Comparison of ENCODE assay signal across 8 cellular contexts in genomic region chr10:62050941-62051433, GRCh38.
DNase-seq lines count a peak whose midpoint lies in the region; ATAC-seq and TF ChIP-seq lines count a peak whose summit lies in the region.

No MANE protein-coding gene starts in this region.

- peaks cover 23% of the 10 kb centered on the region for H3K36me3 Mint-ChIP-seq in neural progenitor cell

- H3K36me3 ChIP-seq in BLaER1 treated with 17β-estradiol and CSF1 and Interleukin-3, amounts not matched to agents 10 nM and 100 nM: peaks cover 51 to 85% (median 66%) of the 10 kb centered on the region in 11 experiments
- H3K36me3 ChIP-seq in HUES48 (ENCODE audit: control insufficient read depth, insufficient read depth, low read length) (no peaks in the 10 kb centered on the region), neural progenitor cell (no peaks in the 10 kb centered on the region)

- TF ChIP-seq CTCF in neural progenitor cell (IDR thresholded peaks at IDR 0.05): no peak

- peak overlapping the region; percentile 54 to 92 (median 73) for H3K27ac ChIP-seq in BLaER1 treated with 17β-estradiol and CSF1 and Interleukin-3, amounts not matched to agents 10 nM and 100 nM
- H3K27ac ChIP-seq in HUES48 (ENCODE audit: low read depth, low read length) (no peak overlapping the region), epithelial cell of prostate (peak overlapping the region; percentile 68), neural progenitor cell (no peak overlapping the region), substantia nigra (ENCODE audit: low read depth, low read length, poor library complexity, severe bottlenecking) (peak overlapping the region; percentile 97)

- peak overlapping the region; percentile 70 for H3K27ac Mint-ChIP-seq in neural progenitor cell

- H3K9me3 Mint-ChIP-seq in neural progenitor cell: peaks cover 2% of the 10 kb centered on the region

- H4K20me1 ChIP-seq in BLaER1 treated with 17β-estradiol and CSF1 and Interleukin-3, amounts not matched to agents 10 nM and 100 nM: peaks cover 0 to 82% (median 0%) of the 10 kb centered on the region in 11 experiments; a peak in 2 of 22 replicates
- no peaks in the 10 kb centered on the region for H4K20me1 ChIP-seq in neural progenitor cell (ENCODE audit: low read depth)

- H3K79me2 ChIP-seq in neural progenitor cell (ENCODE audit: low read depth): no peaks in the 10 kb centered on the region

- H3K4me2 ChIP-seq in BLaER1 treated with 17β-estradiol and CSF1 and Interleukin-3, amounts not matched to agents 10 nM and 100 nM: peak overlapping the region; percentile 14 to 91 (median 51); a peak in 20 of 22 replicates
- no peak overlapping the region for H3K4me2 ChIP-seq in neural progenitor cell

- H3K9ac ChIP-seq in BLaER1 treated with 17β-estradiol and CSF1 and Interleukin-3, amounts not matched to agents 10 nM and 100 nM: peak overlapping the region in 7 of 11 experiments; percentile 12 to 83 (median 36); a peak in 10 of 22 replicates
- H3K9ac ChIP-seq in HUES48 (ENCODE audit: low read depth, low read length) (no peak overlapping the region), neural progenitor cell (no peak overlapping the region)

- H3K4me3 Mint-ChIP-seq in neural progenitor cell: peak overlapping the region; percentile 81

- H3K4me1 ChIP-seq in BLaER1 treated with 17β-estradiol and CSF1 and Interleukin-3, amounts not matched to agents 10 nM and 100 nM: peaks cover 91 to 100% (median 97%) of the 10 kb centered on the region in 10 experiments
- H3K4me1 ChIP-seq in HUES48 (ENCODE audit: control insufficient read depth, insufficient read depth, low read length): peaks cover 44% of the 10 kb centered on the region
- peaks cover 11% of the 10 kb centered on the region for H3K4me1 ChIP-seq in neural progenitor cell

- peak; percentile 50 for ATAC-seq in GM21360 (IDR thresholded peaks at IDR 0.05; ENCODE audit: unreplicated experiment)

- H3K9me3 ChIP-seq in BLaER1 treated with 17β-estradiol and CSF1 and Interleukin-3, amounts not matched to agents 10 nM and 100 nM (replicated peaks in 1 of 11): peaks cover 0 to 30% (median 19%) of the 10 kb centered on the region in 11 experiments; a peak in 15 of 22 replicates
- H3K9me3 ChIP-seq in HUES48 (ENCODE audit: control insufficient read depth, insufficient read depth, low read length): no peaks in the 10 kb centered on the region
- no peaks in the 10 kb centered on the region for H3K9me3 ChIP-seq in neural progenitor cell (ENCODE audit: low read depth)

- H2AFZ ChIP-seq in neural progenitor cell (replicated peaks): no peak overlapping the region

- DNase-seq in activated CD8-positive, alpha-beta memory T cell treated with anti-CD3 and anti-CD28 coated beads for 4 hours (ENCODE audit: low read depth in 2 of 2): peak; percentile 40 to 54
- peak; percentile 67 for DNase-seq in epithelial cell of prostate (ENCODE audit: low read depth, low spot score)
- no peak for DNase-seq in neural progenitor cell (ENCODE audit: low spot score)
- peak in 9 of 49 donors; percentile 18 to 61 (median 34) for DNase-seq in substantia nigra (lab: John Stamatoyannopoulos, UW)
- no peak for DNase-seq in DMS114 treated with DMSO at 0.1 percent for 48 hours (lab: John Stamatoyannopoulos, UW; ENCODE audit: unreplicated experiment)

- no peaks in the 10 kb centered on the region for H3K27me3 ChIP-seq in BLaER1 treated with 17β-estradiol and CSF1 and Interleukin-3, amounts not matched to agents 10 nM and 100 nM
- peaks cover 21% of the 10 kb centered on the region; the same call in 1 of the 2 replicates for H3K27me3 ChIP-seq in HUES48 (ENCODE audit: control insufficient read depth, insufficient read depth, low read length)
- H3K27me3 ChIP-seq in neural progenitor cell: peaks cover 11% of the 10 kb centered on the region

- peaks cover 58% of the 10 kb centered on the region for H3K4me1 Mint-ChIP-seq in neural progenitor cell

- no peaks in the 10 kb centered on the region for H3F3A ChIP-seq in neural progenitor cell (ENCODE audit: low read depth)

- H3K4me3 ChIP-seq in BLaER1 treated with 17β-estradiol and CSF1 and Interleukin-3, amounts not matched to agents 10 nM and 100 nM: peak overlapping the region in 3 of 10 experiments; percentile 27 to 48 (median 30); a peak in 2 of 20 replicates
- H3K4me3 ChIP-seq in HUES48 (ENCODE audit: low read depth, low read length) (peak overlapping the region; percentile 11; the same call in 1 of the 2 replicates), neural progenitor cell (no peak overlapping the region)

- no peaks in the 10 kb centered on the region for H3K27me3 Mint-ChIP-seq in neural progenitor cell (ENCODE audit: insufficient read depth, low read depth)

Comparison
In these comparisons a context has a peak if more than half of its experiments do, and no peak if none do; other contexts are left out.
1. H3K27ac ChIP-seq: peak in BLaER1 treated with 17β-estradiol and CSF1 and Interleukin-3, amounts not matched to agents 10 nM and 100 nM (11 of 11), epithelial cell of prostate (single experiment) and substantia nigra (single experiment); none in HUES48 (single experiment) and neural progenitor cell (single experiment).
2. H3K9ac ChIP-seq: peak in BLaER1 treated with 17β-estradiol and CSF1 and Interleukin-3, amounts not matched to agents 10 nM and 100 nM (7 of 11); none in HUES48 (single experiment) and neural progenitor cell (single experiment).
3. DNase-seq: peak in activated CD8-positive, alpha-beta memory T cell treated with anti-CD3 and anti-CD28 coated beads for 4 hours (2 of 2) and epithelial cell of prostate (single experiment); none in neural progenitor cell (single experiment) and DMS114 treated with DMSO at 0.1 percent for 48 hours (single experiment).